Comparison of ENCODE assay signal across 20 cellular contexts in the genomic region with DNA sequence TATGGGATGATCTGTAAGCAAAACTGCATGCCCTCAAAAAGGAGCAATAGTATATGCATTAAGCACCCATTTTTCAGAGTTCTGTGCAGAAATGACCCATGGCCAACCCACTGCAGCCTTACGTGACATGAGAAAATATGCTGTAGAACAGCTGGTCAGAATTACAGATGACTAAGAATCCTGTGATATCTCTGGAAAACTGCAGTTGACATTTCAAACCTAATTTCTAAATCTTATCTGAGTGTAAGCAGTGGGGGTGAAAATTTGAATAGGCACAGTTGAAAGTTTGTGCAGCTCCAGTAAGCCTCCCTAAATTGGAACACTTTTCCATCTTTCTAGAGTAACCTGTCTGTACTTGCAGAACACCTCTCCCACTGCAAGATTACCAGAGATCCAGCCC. TPM values are rescaled to one million over a fixed set of nuclear protein-coding genes. Genes with fewer than 3 reads are reported as not detected.
"Had no signal": no experiment of that assay in that cellular context is flagged by ENCODE, and none has a peak within 500 bp of the region (broad histone marks: within the 10 kb centered on the region; RNA-seq: fewer than 3 reads in every experiment).

No MANE protein-coding gene starts in this region.

- H3K36me3 ChIP-seq: cardiac muscle cell, gastrocnemius medialis, heart right ventricle, lower lobe of right lung, tibial artery, uterus had no signal

- DNase-seq: activated CD4-positive, alpha-beta T cell treated with anti-CD3 and anti-CD28 coated beads, Interleukin-2, amount 50 U/mL, for 48 hours; activated CD4-positive, CD25-positive, alpha-beta regulatory T cell treated with anti-CD3 and anti-CD28 coated beads, Interleukin-2, amount 50 U/mL, for 72 hours; activated CD8-positive, alpha-beta memory T cell treated with anti-CD3 and anti-CD28 coated beads, Interleukin-2, amount 10 ng/mL, durations not matched to agents 7 days and 5 days; activated naive CD4-positive, alpha-beta T cell treated with anti-CD3 and anti-CD28 coated beads, Interleukin-2, amount 10 ng/mL, durations not matched to agents 7 days and 5 days; activated T-cell treated with anti-CD3 and anti-CD28 coated beads, Interleukin-2, amount 50 U/mL, for 1 hour; gastrocnemius medialis; heart right ventricle; left colon; lower lobe of right lung; naive B cell; stimulated activated CD4-positive, alpha-beta T cell treated with anti-CD3 and anti-CD28 coated beads, Interleukin-2, amount 100 ng/mL, for 48 hours; T-cell; T-helper 9 cell; tibial artery; uterus had no signal

- H3K27me3 ChIP-seq: gastrocnemius medialis, heart right ventricle, tibial artery, uterus had no signal

- H3K4me3 ChIP-seq: cardiac muscle cell, gastrocnemius medialis, heart right ventricle, lower lobe of right lung, tibial artery, uterus had no signal

- ATAC-seq: activated CD8-positive, alpha-beta memory T cell treated with anti-CD3 and anti-CD28 coated beads, Interleukin-2, amount 10 ng/mL, durations not matched to agents 7 days and 5 days; esophagus mucosa; gastrocnemius medialis; heart right ventricle; left colon; lower lobe of right lung; stimulated activated memory B cell treated with anti-CD40 and anti-IgM and Interleukin-4, amounts not matched to agents 10 μg/mL and 1 μg/mL and 100 μg/mL, for 72 hours; T-cell had no signal

- H3K4me1 ChIP-seq: gastrocnemius medialis, lower lobe of right lung, tibial artery, uterus had no signal

- H3K9me3 ChIP-seq: gastrocnemius medialis, heart right ventricle, lower lobe of right lung, tibial artery, uterus had no signal

- H3K27ac ChIP-seq: cardiac muscle cell, gastrocnemius medialis, heart right ventricle, lower lobe of right lung, tibial artery, uterus had no signal

RNA-seq across cellular contexts. Expression of gene COL6A6, which starts 28.7 kb away (rescaled TPM):
- total RNA-seq: activated CD8-positive, alpha-beta memory T cell treated with anti-CD3 and anti-CD28 coated beads, Interleukin-2, amount 10 ng/mL, durations not matched to agents 7 days and 5 days; activated T-helper 2 cell treated with anti-CD3 and anti-CD28 coated beads, Interferon-gamma antibody, Interleukin-2, Interleukin-4, amounts not matched to agents 10 μg/mL and 5 μg/mL and 100 μg/mL, durations not matched to agents 14 hours and 24 hours and 36 hours; left colon; renal cortical epithelial cell had no signal
